In the genomic region with DNA sequence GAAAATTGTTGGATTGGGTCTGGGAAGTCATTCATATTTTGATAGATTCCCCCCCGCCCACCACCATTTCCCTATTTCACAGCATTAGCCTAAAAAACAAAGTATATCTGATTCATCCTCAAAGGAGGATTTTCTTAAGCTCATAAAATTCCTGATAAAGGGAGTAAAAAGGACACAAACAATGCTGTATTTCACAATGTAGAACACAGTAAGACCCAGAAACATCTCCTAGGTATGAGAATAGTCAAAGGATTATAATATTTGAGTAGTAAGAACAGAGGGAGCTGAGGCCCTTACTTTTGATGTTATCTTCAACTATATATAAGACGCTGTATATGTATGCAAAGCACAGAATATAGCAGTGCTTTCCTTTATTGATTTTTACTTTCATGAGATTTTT, we compare ENCODE assay signal across 20 cellular contexts.
DNase-seq lines count a peak whose midpoint lies in the region; ATAC-seq and TF ChIP-seq lines count a peak whose summit lies in the region.
"Had no signal": no experiment of that assay in that cellular context is flagged by ENCODE, and none has a peak within 500 bp of the region (broad histone marks: within the 10 kb centered on the region; RNA-seq: fewer than 3 reads in every experiment).

No MANE protein-coding gene starts in this region.

- ATAC-seq in HG02973 (IDR thresholded peaks at IDR 0.05; ENCODE audit: unreplicated experiment) (no peak), GM19035 (IDR thresholded peaks at IDR 0.05; ENCODE audit: unreplicated experiment) (no peak)
- ATAC-seq: CD8-positive, alpha-beta T cell; GM12878 had no signal

- TF ChIP-seq CTCF in C4-2B (conservative IDR thresholded peaks at IDR 0.05) = no peak
- TF ChIP-seq CTCF in LNCaP clone FGC (IDR thresholded peaks at IDR 0.05; ENCODE audit: control insufficient read depth, extremely low read depth, insufficient read depth) = no peak
- no peak for TF ChIP-seq CTCF in VCaP (conservative IDR thresholded peaks at IDR 0.05)

- peak overlapping the region; percentile 86 for H3K27ac ChIP-seq in C4-2B
- H3K27ac ChIP-seq in VCaP = peak overlapping the region; percentile 88
- H3K27ac ChIP-seq: BLaER1 had no signal

- no peak overlapping the region for H3K4me3 ChIP-seq in LNCaP clone FGC (ENCODE audit: low read depth, low read length)
- H3K4me3 ChIP-seq: BLaER1, GM12878 had no signal

- DNase-seq in LNCaP clone FGC (ENCODE audit: low read depth) (peak; percentile 65), amniotic epithelial cell (ENCODE audit: low read depth) (peak; percentile 90), HK-2 (ENCODE audit: unreplicated experiment) (no peak), NOMO-1 treated with DMSO at 0.1 percent for 48 hours (lab: John Stamatoyannopoulos, UW; ENCODE audit: unreplicated experiment) (no peak)
- DNase-seq: 8988T; ACHN; BE2C; C1 segment of cervical spinal cord; Caco-2; Calu3; CD4-positive, alpha-beta T cell; CD8-positive, alpha-beta T cell; DMS79 treated with DMSO at 0.1 percent for 48 hours; GF-D8 had no signal

Comparison
In these comparisons a context has a peak if more than half of its experiments do, and no peak if none do; other contexts are left out.
1. DNase-seq: peak in LNCaP clone FGC (single experiment) and amniotic epithelial cell (single experiment); none in HK-2 (single experiment) and NOMO-1 treated with DMSO at 0.1 percent for 48 hours (single experiment).